Comparison of ENCODE assay signal across 34 cellular contexts in genomic region chr11:64052436-64052835, GRCh38. TPM values are rescaled to one million over a fixed set of nuclear protein-coding genes. Genes with fewer than 3 reads are reported as not detected.
"Had no signal": no experiment of that assay in that cellular context is flagged by ENCODE, and none has a peak within 500 bp of the region (broad histone marks: within the 10 kb centered on the region; RNA-seq: fewer than 3 reads in every experiment).

No MANE protein-coding gene starts in this region.

- H3K4me3 Mint-ChIP-seq: dendritic cell treated with granulocyte-macrophage colony-stimulating factor and Interleukin-4, amounts not matched to agents 40 ng/mL and 50 ng/mL, for 4 days; naive thymus-derived CD4-positive, alpha-beta T cell; nephron; neural progenitor cell; stimulated activated effector memory CD8-positive, alpha-beta T cell treated with anti-CD3 and anti-CD28 coated beads, Interleukin-12 subunit alpha, Interleukin-12 subunit beta, amount 100 ng/mL, for 72 hours; type B pancreatic cell had no signal

- H3K4me1 Mint-ChIP-seq: naive thymus-derived CD4-positive, alpha-beta T cell; stimulated activated effector memory CD8-positive, alpha-beta T cell treated with anti-CD3 and anti-CD28 coated beads, Interleukin-12 subunit alpha, Interleukin-12 subunit beta, amount 100 ng/mL, for 72 hours had no signal

- FAIRE-seq: endothelial cell of umbilical vein, islet of Langerhans had no signal

- H3K9me3 ChIP-seq: colonic mucosa, esophagus muscularis mucosa, gastroesophageal sphincter, heart right ventricle, left lung, ovary, psoas muscle, sigmoid colon, stomach, testis, tibial artery had no signal

- H3K4me3 ChIP-seq: colonic mucosa, esophagus muscularis mucosa, gastroesophageal sphincter, heart right ventricle, left lung, neural progenitor cell, ovary, psoas muscle, sigmoid colon, stomach, testis, tibial artery had no signal

- H3K36me3 Mint-ChIP-seq: naive thymus-derived CD4-positive, alpha-beta T cell; neural progenitor cell; stimulated activated effector memory CD8-positive, alpha-beta T cell treated with anti-CD3 and anti-CD28 coated beads, Interleukin-12 subunit alpha, Interleukin-12 subunit beta, amount 100 ng/mL, for 72 hours; type B pancreatic cell had no signal

- H3K9ac ChIP-seq: neural progenitor cell had no signal

- H3K27ac Mint-ChIP-seq: dendritic cell treated with granulocyte-macrophage colony-stimulating factor and Interleukin-4, amounts not matched to agents 40 ng/mL and 50 ng/mL, for 4 days; naive thymus-derived CD4-positive, alpha-beta T cell; nephron; stimulated activated effector memory CD8-positive, alpha-beta T cell treated with anti-CD3 and anti-CD28 coated beads, Interleukin-12 subunit alpha, Interleukin-12 subunit beta, amount 100 ng/mL, for 72 hours; type B pancreatic cell had no signal

- H3K27me3 Mint-ChIP-seq: naive thymus-derived CD4-positive, alpha-beta T cell had no signal

- ATAC-seq: foreskin keratinocyte; gastroesophageal sphincter; heart right ventricle; left cardiac atrium; left lung; naive thymus-derived CD4-positive, alpha-beta T cell; psoas muscle; right cardiac atrium; stimulated activated effector memory CD8-positive, alpha-beta T cell treated with anti-CD3 and anti-CD28 coated beads, Interleukin-12 subunit alpha, Interleukin-12 subunit beta, amount 100 ng/mL, for 72 hours had no signal

- DNase-seq: colonic mucosa; effector memory CD4-positive, alpha-beta T cell; foreskin keratinocyte; glutamatergic neuron; heart right ventricle; hippocampal formation; left cardiac atrium; left lung; mesendoderm; midbrain; naive thymus-derived CD4-positive, alpha-beta T cell; nucleus accumbens; ovary; posterior cingulate gyrus; psoas muscle; right cardiac atrium; sigmoid colon; stimulated activated CD4-positive, alpha-beta T cell treated with anti-CD3 and anti-CD28 coated beads, Interleukin-2, amount 100 ng/mL, for 24 hours; stimulated activated CD4-positive, alpha-beta T cell treated with anti-CD3 and anti-CD28 coated beads, Interleukin-4, amount 100 ng/mL, for 24 hours; stimulated activated naive CD4-positive, alpha-beta T cell treated with Interleukin-2 at 50 U/mL for 16 hours; stomach; testis; tibial artery had no signal

- H3K9me3 Mint-ChIP-seq: dendritic cell treated with granulocyte-macrophage colony-stimulating factor and Interleukin-4, amounts not matched to agents 40 ng/mL and 50 ng/mL, for 4 days; naive thymus-derived CD4-positive, alpha-beta T cell; nephron; neural progenitor cell; stimulated activated effector memory CD8-positive, alpha-beta T cell treated with anti-CD3 and anti-CD28 coated beads, Interleukin-12 subunit alpha, Interleukin-12 subunit beta, amount 100 ng/mL, for 72 hours; type B pancreatic cell had no signal

- H3K27ac ChIP-seq: colonic mucosa, esophagus muscularis mucosa, foreskin keratinocyte, heart right ventricle, left lung, neural progenitor cell, ovary, psoas muscle, sigmoid colon, stomach, testis, tibial artery had no signal

- H3K27me3 ChIP-seq: colonic mucosa, esophagus muscularis mucosa, gastroesophageal sphincter, heart right ventricle, left lung, ovary, sigmoid colon, stomach, testis, tibial artery had no signal

- H3K4me1 ChIP-seq: colonic mucosa, foreskin keratinocyte, testis, tibial artery had no signal

- H2AFZ ChIP-seq: neural progenitor cell had no signal

- H3K36me3 ChIP-seq: colonic mucosa, esophagus muscularis mucosa, gastroesophageal sphincter, heart right ventricle, left lung, neural progenitor cell, ovary, sigmoid colon, stomach, tibial artery had no signal

- H3K4me2 ChIP-seq: neural progenitor cell had no signal

RNA-seq across cellular contexts. Expression of gene FLRT1, which starts 16.7 kb away (rescaled TPM):
- total RNA-seq: endothelial cell of umbilical vein; epithelial cell of proximal tubule; foreskin keratinocyte; lung microvascular endothelial cell; naive thymus-derived CD4-positive, alpha-beta T cell had no signal
- polyA plus RNA-seq: endothelial cell of umbilical vein, foreskin keratinocyte had no signal
